14 cellular contexts compared by ENCODE assay signal in genomic region chr1:207935166-207935583, GRCh38. TPM values are rescaled to one million over a fixed set of nuclear protein-coding genes. Genes with fewer than 3 reads are reported as not detected.
DNase-seq lines count a peak whose midpoint lies in the region; ATAC-seq lines count a peak whose summit lies in the region.
"Had no signal": no experiment of that assay in that cellular context is flagged by ENCODE, and none has a peak within 500 bp of the region (broad histone marks: within the 10 kb centered on the region; RNA-seq: fewer than 3 reads in every experiment).

No MANE protein-coding gene starts in this region.

- POLR2A ChIA-PET in naive thymus-derived CD4-positive, alpha-beta T cell (lab: Charles Lee): no interaction called here

- H3K4me1 ChIP-seq in naive thymus-derived CD4-positive, alpha-beta T cell (ENCODE audit: control insufficient read depth in 2 of 2, insufficient read depth in 2 of 2, low read length in 2 of 2): no peaks in the 10 kb centered on the region
- peaks cover 12% of the 10 kb centered on the region for H3K4me1 ChIP-seq in GM23248 (ENCODE audit: insufficient read depth)
- H3K4me1 ChIP-seq: parathyroid adenoma, uterus had no signal

- no peak overlapping the region for H3K4me3 Mint-ChIP-seq in activated CD4-positive, alpha-beta T cell treated with anti-CD3 and anti-CD28 coated beads, Interleukin-2, amount 10 ng/mL, durations not matched to agents 24 days and 14 days
- H3K4me3 Mint-ChIP-seq in stimulated activated naive B cell treated with anti-CD40 and anti-IgM and Interleukin-4, amounts not matched to agents 10 μg/mL and 1 μg/mL and 100 μg/mL, for 72 hours: no peak overlapping the region
- no peak overlapping the region for H3K4me3 Mint-ChIP-seq in naive thymus-derived CD4-positive, alpha-beta T cell
- H3K4me3 Mint-ChIP-seq: effector memory CD8-positive, alpha-beta T cell had no signal

- H3K27me3 ChIP-seq in naive thymus-derived CD4-positive, alpha-beta T cell (ENCODE audit: control insufficient read depth in 2 of 2, insufficient read depth in 2 of 2, low read length in 2 of 2): no peaks in the 10 kb centered on the region
- no peaks in the 10 kb centered on the region for H3K27me3 ChIP-seq in GM23248 (replicated peaks; ENCODE audit: insufficient read depth)
- H3K27me3 ChIP-seq: uterus had no signal

- no peaks in the 10 kb centered on the region for H3K36me3 Mint-ChIP-seq in activated CD4-positive, alpha-beta T cell treated with anti-CD3 and anti-CD28 coated beads, Interleukin-2, amount 10 ng/mL, durations not matched to agents 24 days and 14 days (ENCODE audit: low read depth)
- peaks cover 2 to 13% of the 10 kb centered on the region in 2 donors for H3K36me3 Mint-ChIP-seq in stimulated activated naive B cell treated with anti-CD40 and anti-IgM and Interleukin-4, amounts not matched to agents 10 μg/mL and 1 μg/mL and 100 μg/mL, for 72 hours
- no peaks in the 10 kb centered on the region for H3K36me3 Mint-ChIP-seq in naive thymus-derived CD4-positive, alpha-beta T cell

- H2AFZ ChIP-seq in GM23248: no peak overlapping the region
- H2AFZ ChIP-seq: parathyroid adenoma had no signal

- WGBS in GM23248 (ENCODE audit: low coverage in 1 of 2, low lambda C conversion rate in 2 of 2, missing lambda C conversion rate in 2 of 2), 2 experiments: 86 to 90% methylated on average over 1 of the region's 1 CpG

- peaks cover 3% of the 10 kb centered on the region for H3K9me3 Mint-ChIP-seq in activated CD4-positive, alpha-beta T cell treated with anti-CD3 and anti-CD28 coated beads, Interleukin-2, amount 10 ng/mL, durations not matched to agents 24 days and 14 days
- H3K9me3 Mint-ChIP-seq in stimulated activated naive B cell treated with anti-CD40 and anti-IgM and Interleukin-4, amounts not matched to agents 10 μg/mL and 1 μg/mL and 100 μg/mL, for 72 hours: peaks cover 11 to 15% of the 10 kb centered on the region in 2 donors
- H3K9me3 Mint-ChIP-seq in naive thymus-derived CD4-positive, alpha-beta T cell: peaks cover 0 to 11% (median 2%) of the 10 kb centered on the region in 11 donors
- H3K9me3 Mint-ChIP-seq: effector memory CD8-positive, alpha-beta T cell had no signal

- H3K4me2 ChIP-seq in GM23248 (ENCODE audit: unreplicated experiment): no peak overlapping the region

- no peaks in the 10 kb centered on the region for H3K9me2 ChIP-seq in GM23248 (ENCODE audit: insufficient read depth)

- in situ Hi-C loops in GM23248 (cut with MboI): no loop called here

- H3K27ac ChIP-seq in naive thymus-derived CD4-positive, alpha-beta T cell (ENCODE audit: low read depth, low read length): no peak overlapping the region
- H3K27ac ChIP-seq in GM23248: no peak overlapping the region
- H3K27ac ChIP-seq: parathyroid adenoma, uterus, VCaP had no signal

- H3K9ac ChIP-seq in GM23248: no peak overlapping the region
- H3K9ac ChIP-seq: parathyroid adenoma had no signal

- no peaks in the 10 kb centered on the region for H3K36me3 ChIP-seq in naive thymus-derived CD4-positive, alpha-beta T cell (ENCODE audit: control insufficient read depth in 2 of 3, insufficient read depth in 3 of 3, low read length in 3 of 3)
- H3K36me3 ChIP-seq in GM23248 (ENCODE audit: low read depth): no peaks in the 10 kb centered on the region
- H3K36me3 ChIP-seq: uterus had no signal

- H3K4me3 ChIP-seq in naive thymus-derived CD4-positive, alpha-beta T cell (ENCODE audit: low read length): no peak overlapping the region
- no peak overlapping the region for H3K4me3 ChIP-seq in GM23248
- H3K4me3 ChIP-seq: uterus had no signal

- intact Hi-C loops in activated CD4-positive, alpha-beta T cell treated with anti-CD3 and anti-CD28 coated beads, Interleukin-2, amount 10 ng/mL, durations not matched to agents 24 days and 14 days (cut with micrococcal nuclease): no loop called here
- intact Hi-C loops in naive thymus-derived CD4-positive, alpha-beta T cell (cut with micrococcal nuclease): no loop called here

- DNase-seq in activated CD4-positive, alpha-beta T cell treated with anti-CD3 and anti-CD28 coated beads, Interleukin-2, amount 10 ng/mL, durations not matched to agents 24 days and 14 days: peak; percentile 50
- no peak for DNase-seq in activated CD4-positive, alpha-beta T cell treated with anti-CD3 and anti-CD28 coated beads for 4 hours
- peak; percentile 72 for DNase-seq in stimulated activated naive B cell treated with anti-CD40 and anti-IgM and Interleukin-4, amounts not matched to agents 10 μg/mL and 1 μg/mL and 100 μg/mL, for 72 hours
- DNase-seq in activated CD4-positive, alpha-beta T cell treated with anti-CD3 and anti-CD28 coated beads, Interleukin-2, amount 50 U/mL, for 1 hour: no peak
- no peak for DNase-seq in naive thymus-derived CD4-positive, alpha-beta T cell
- DNase-seq in GM23248: no peak
- DNase-seq: effector memory CD8-positive, alpha-beta T cell; IMR-90; NCI-H526 treated with DMSO at 0.1 percent for 48 hours; uterus had no signal

- 0 out of 2 replicates have a peak, but pooled peaks cover 15% of the 10 kb centered on the region for H3F3A ChIP-seq in GM23248 (ENCODE audit: insufficient read depth)

- H3K79me2 ChIP-seq in GM23248 (ENCODE audit: insufficient read depth): no peaks in the 10 kb centered on the region
- H3K79me2 ChIP-seq: parathyroid adenoma had no signal

- peaks cover 57% of the 10 kb centered on the region for H3K27me3 Mint-ChIP-seq in activated CD4-positive, alpha-beta T cell treated with anti-CD3 and anti-CD28 coated beads, Interleukin-2, amount 10 ng/mL, durations not matched to agents 24 days and 14 days
- peaks cover 13 to 17% of the 10 kb centered on the region in 2 donors for H3K27me3 Mint-ChIP-seq in stimulated activated naive B cell treated with anti-CD40 and anti-IgM and Interleukin-4, amounts not matched to agents 10 μg/mL and 1 μg/mL and 100 μg/mL, for 72 hours
- peaks cover 11 to 63% (median 17%) of the 10 kb centered on the region in 5 donors for H3K27me3 Mint-ChIP-seq in naive thymus-derived CD4-positive, alpha-beta T cell

- H4K20me1 ChIP-seq in GM23248 (ENCODE audit: insufficient read depth): 0 out of 2 replicates have a peak, but pooled peaks cover under 1% of the 10 kb centered on the region

- CTCF ChIA-PET in naive thymus-derived CD4-positive, alpha-beta T cell (lab: Charles Lee): no interaction called here

- no peaks in the 10 kb centered on the region for H3K9me3 ChIP-seq in naive thymus-derived CD4-positive, alpha-beta T cell (ENCODE audit: control insufficient read depth in 2 of 3, low read length in 3 of 3)
- no peaks in the 10 kb centered on the region for H3K9me3 ChIP-seq in GM23248 (ENCODE audit: low read depth)
- H3K9me3 ChIP-seq: uterus had no signal

- ATAC-seq in HG02852 (IDR thresholded peaks at IDR 0.05; ENCODE audit: unreplicated experiment): peak; percentile 97
- ATAC-seq in HG03575 (IDR thresholded peaks at IDR 0.05; ENCODE audit: extremely low read depth, insufficient number of reproducible peaks, low FRiP score, unreplicated experiment): peak; percentile 88
- ATAC-seq in stimulated activated naive B cell treated with anti-CD40 and anti-IgM and Interleukin-4, amounts not matched to agents 10 μg/mL and 1 μg/mL and 100 μg/mL, for 72 hours (replicated peaks): peak; percentile 97 to 98
- no peak for ATAC-seq in naive thymus-derived CD4-positive, alpha-beta T cell
- ATAC-seq: effector memory CD8-positive, alpha-beta T cell had no signal

- H3K4me1 Mint-ChIP-seq in activated CD4-positive, alpha-beta T cell treated with anti-CD3 and anti-CD28 coated beads, Interleukin-2, amount 10 ng/mL, durations not matched to agents 24 days and 14 days: no peaks in the 10 kb centered on the region
- H3K4me1 Mint-ChIP-seq in stimulated activated naive B cell treated with anti-CD40 and anti-IgM and Interleukin-4, amounts not matched to agents 10 μg/mL and 1 μg/mL and 100 μg/mL, for 72 hours: peaks cover 15 to 42% of the 10 kb centered on the region in 2 donors
- peaks cover 0 to 3% (median 0%) of the 10 kb centered on the region in 7 donors for H3K4me1 Mint-ChIP-seq in naive thymus-derived CD4-positive, alpha-beta T cell

- H3K27ac Mint-ChIP-seq in activated CD4-positive, alpha-beta T cell treated with anti-CD3 and anti-CD28 coated beads, Interleukin-2, amount 10 ng/mL, durations not matched to agents 24 days and 14 days: no peak overlapping the region
- H3K27ac Mint-ChIP-seq in stimulated activated naive B cell treated with anti-CD40 and anti-IgM and Interleukin-4, amounts not matched to agents 10 μg/mL and 1 μg/mL and 100 μg/mL, for 72 hours: peak overlapping the region; percentile 27
- H3K27ac Mint-ChIP-seq in naive thymus-derived CD4-positive, alpha-beta T cell: no peak overlapping the region
- H3K27ac Mint-ChIP-seq: effector memory CD8-positive, alpha-beta T cell had no signal

RNA-seq across cellular contexts. Expression of gene CD34, which starts 24.2 kb away (rescaled TPM):
- not detected in 2 replicates for total RNA-seq in activated CD4-positive, alpha-beta T cell treated with anti-CD3 and anti-CD28 coated beads, Interleukin-2, amount 10 ng/mL, durations not matched to agents 24 days and 14 days
- total RNA-seq in naive thymus-derived CD4-positive, alpha-beta T cell: 1 to 10 TPM in 1 of 5 experiments, under 1 TPM in 3, not detected in 1; 0.02 to 3.4 (median 0.39) TPM
- polyA plus RNA-seq in naive thymus-derived CD4-positive, alpha-beta T cell: not detected
- total RNA-seq in GM23248 (2014; rRNA removed; shearing (Covaris generic)): not detected in 2 replicates
- 0.24 and 0.34 TPM in 2 replicates for polyA plus RNA-seq in GM23248 (2016; fragmentation: Nextera tagmentation; extraction: Ambion mirVana)
- total RNA-seq: IMR-90 had no signal

Comparison
In these comparisons a context has a peak if more than half of its experiments do, and no peak if none do; other contexts are left out.
1. DNase-seq: peak in activated CD4-positive, alpha-beta T cell treated with anti-CD3 and anti-CD28 coated beads, Interleukin-2, amount 10 ng/mL, durations not matched to agents 24 days and 14 days (single experiment) and stimulated activated naive B cell treated with anti-CD40 and anti-IgM and Interleukin-4, amounts not matched to agents 10 μg/mL and 1 μg/mL and 100 μg/mL, for 72 hours (single experiment); none in activated CD4-positive, alpha-beta T cell treated with anti-CD3 and anti-CD28 coated beads for 4 hours (0 of 2), activated CD4-positive, alpha-beta T cell treated with anti-CD3 and anti-CD28 coated beads, Interleukin-2, amount 50 U/mL, for 1 hour (single experiment), naive thymus-derived CD4-positive, alpha-beta T cell (0 of 9) and GM23248 (single experiment).